ENCODE assay signal across 8 cellular contexts in genomic region chr6:3825331-3825831, GRCh38. TPM values are rescaled to one million over a fixed set of nuclear protein-coding genes. Genes with fewer than 3 reads are reported as not detected.
DNase-seq lines count a peak whose midpoint lies in the region; ATAC-seq, FAIRE-seq and TF ChIP-seq lines count a peak whose summit lies in the region.

No MANE protein-coding gene starts in this region.

- H3K36me3 ChIP-seq in H7 (replicated peaks; ENCODE audit: control insufficient read depth, insufficient read depth, low read length), result no peaks in the 10 kb centered on the region
- H3K36me3 ChIP-seq in breast epithelium, result no peaks in the 10 kb centered on the region
- no peaks in the 10 kb centered on the region for H3K36me3 ChIP-seq in skeletal muscle tissue (ENCODE audit: control insufficient read depth in 3 of 3, insufficient read depth in 3 of 3, low read length in 3 of 3)

- H3K9me3 ChIP-seq in breast epithelium (no peaks in the 10 kb centered on the region), skeletal muscle tissue (ENCODE audit: control insufficient read depth in 3 of 3, low read length in 3 of 3) (no peaks in the 10 kb centered on the region)

- no peaks in the 10 kb centered on the region for H3K36me3 Mint-ChIP-seq in activated CD4-positive, alpha-beta memory T cell treated with anti-CD3 and anti-CD28 coated beads for 36 hours

- H3K9ac ChIP-seq in skeletal muscle tissue (ENCODE audit: low read depth in 1 of 3, low read length in 3 of 3), result peak overlapping the region; percentile 60 to 76 (median 75)

- no peak for TF ChIP-seq POLR2A in breast epithelium (IDR thresholded peaks at IDR 0.05)

- no peaks in the 10 kb centered on the region for H3K4me1 Mint-ChIP-seq in activated CD4-positive, alpha-beta memory T cell treated with anti-CD3 and anti-CD28 coated beads for 36 hours (ENCODE audit: low read depth)

- H3K27ac ChIP-seq in breast epithelium (peak overlapping the region; percentile 95 to 96), skeletal muscle tissue (ENCODE audit: low read depth, low read length) (peak overlapping the region; percentile 92)

- H3K27me3 ChIP-seq in H7 (ENCODE audit: control insufficient read depth, insufficient read depth, low read length), result peaks cover under 1% of the 10 kb centered on the region; the same call in 1 of the 2 replicates
- H3K27me3 ChIP-seq in breast epithelium, result no peaks in the 10 kb centered on the region
- H3K27me3 ChIP-seq in skeletal muscle tissue (ENCODE audit: control insufficient read depth in 3 of 3, insufficient read depth in 3 of 3, low read length in 3 of 3), result no peaks in the 10 kb centered on the region

- H3K27ac Mint-ChIP-seq in activated CD4-positive, alpha-beta memory T cell treated with anti-CD3 and anti-CD28 coated beads for 36 hours, result no peak overlapping the region

- no peak overlapping the region for H3K4me3 Mint-ChIP-seq in activated CD4-positive, alpha-beta memory T cell treated with anti-CD3 and anti-CD28 coated beads for 36 hours

- H3K4me3 ChIP-seq in H7 (ENCODE audit: insufficient read depth, low read depth, low read length) (no peak overlapping the region), breast epithelium (peak overlapping the region; percentile 17 to 34 (median 30)), skeletal muscle tissue (ENCODE audit: low read length in 3 of 3) (peak overlapping the region; percentile 46 to 65 (median 63))

- H3K9me3 Mint-ChIP-seq in activated CD4-positive, alpha-beta memory T cell treated with anti-CD3 and anti-CD28 coated beads for 36 hours, result no peaks in the 10 kb centered on the region

- CTCF ChIA-PET in activated CD4-positive, alpha-beta memory T cell treated with anti-CD3 and anti-CD28 coated beads for 36 hours (lab: Charles Lee), result no interaction called here

- ATAC-seq in GM19324 (IDR thresholded peaks at IDR 0.05; ENCODE audit: low FRiP score, unreplicated experiment), result no peak

- intact Hi-C loops in breast epithelium (cut with DNase I; ENCODE audit: low total_unique reads), result loop anchor here (1.0 kb wide), 1 partner anchor 73 kb away; no protein-coding TSS in a partner anchor
- intact Hi-C loops in activated CD4-positive, alpha-beta memory T cell treated with anti-CD3 and anti-CD28 coated beads for 36 hours (cut with micrococcal nuclease), result no loop called here

- FAIRE-seq in GM19239 (lab: Jason Lieb, UNC), result no peak

- peak in 1 of 3 donors; percentile 30 for TF ChIP-seq CTCF in breast epithelium (IDR thresholded peaks at IDR 0.05)

- H3K4me1 ChIP-seq in breast epithelium (peaks cover 6 to 18% of the 10 kb centered on the region in 2 donors), skeletal muscle tissue (ENCODE audit: control insufficient read depth in 3 of 3, insufficient read depth in 3 of 3, low read length in 3 of 3) (peaks cover 24 to 40% (median 33%) of the 10 kb centered on the region in 3 donors)

- H3K27me3 Mint-ChIP-seq in activated CD4-positive, alpha-beta memory T cell treated with anti-CD3 and anti-CD28 coated beads for 36 hours, result peaks cover 4% of the 10 kb centered on the region

- POLR2A ChIA-PET in activated CD4-positive, alpha-beta memory T cell treated with anti-CD3 and anti-CD28 coated beads for 36 hours (lab: Charles Lee), result no interaction called here

- DNase-seq in H7 (peak; percentile 81), breast epithelium (ENCODE audit: low spot score in 2 of 2) (peak in 1 of 2 donors; percentile 72), islet precursor cell (peak; percentile 86), GM19239 (ENCODE audit: insufficient read length, low spot score) (no peak), OCI-M2 (lab: John Stamatoyannopoulos, UW; ENCODE audit: unreplicated experiment) (no peak)
- no peak for DNase-seq in activated CD4-positive, alpha-beta memory T cell treated with anti-CD3 and anti-CD28 coated beads for 36 hours

RNA-seq across cellular contexts. Expression of gene FAM50B, which starts 23.8 kb away (rescaled TPM):
- 3.5 and 4.0 TPM in 2 replicates for total RNA-seq in H7 (2014; rRNA removed; shearing (Covaris generic))
- total RNA-seq in breast epithelium (10 to 100 TPM in 1 of 3 donors, 1 to 10 TPM in 2; 8.8 to 17.0 (median 9.3) TPM), skeletal muscle tissue (12.0 TPM)
- 10 to 100 TPM; 16.9 to 18.8 TPM for total RNA-seq in activated CD4-positive, alpha-beta memory T cell treated with anti-CD3 and anti-CD28 coated beads for 36 hours

Comparison
In these comparisons a context has a peak if more than half of its experiments do, and no peak if none do; other contexts are left out.
1. DNase-seq: peak in H7 (single experiment) and islet precursor cell (single experiment); none in GM19239 (single experiment), OCI-M2 (single experiment) and activated CD4-positive, alpha-beta memory T cell treated with anti-CD3 and anti-CD28 coated beads for 36 hours (single experiment).